ENCODE assay signal across 17 cellular contexts in the genomic region with DNA sequence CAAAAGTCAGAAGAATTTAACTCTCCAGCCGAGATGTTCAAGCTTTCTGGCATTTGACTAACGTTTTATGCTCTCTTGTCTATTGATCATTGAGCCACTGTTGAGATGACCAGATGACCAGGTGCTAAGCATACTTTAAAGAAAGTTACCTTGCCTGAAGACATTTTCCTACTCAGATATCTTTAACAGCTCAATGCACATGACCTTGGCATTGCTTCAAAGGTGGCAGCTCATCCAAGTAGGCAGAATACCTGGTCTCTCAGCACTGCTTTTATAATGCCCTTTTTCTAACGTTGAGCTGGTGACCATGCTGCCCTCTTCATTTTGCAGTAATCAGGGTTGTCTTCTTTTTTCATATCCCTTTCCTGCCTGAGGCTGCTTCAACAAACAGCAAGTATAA.
DNase-seq lines count a peak whose midpoint lies in the region; ATAC-seq, FAIRE-seq and TF ChIP-seq lines count a peak whose summit lies in the region.
"Had no signal": no experiment of that assay in that cellular context is flagged by ENCODE, and none has a peak within 500 bp of the region (broad histone marks: within the 10 kb centered on the region; RNA-seq: fewer than 3 reads in every experiment).

No MANE protein-coding gene starts in this region.

- BruUV-seq in HCT116 (replicated peaks; lab: Mats Ljungman, UMichigan) = no TSS peak
- BruUV-seq in OCI-LY7 (replicated peaks; lab: Mats Ljungman, UMichigan) = no TSS peak

- no peak for ATAC-seq in HCT116

- no peaks in the 10 kb centered on the region for H3K27me3 ChIP-seq in HCT116 (ENCODE audit: insufficient read depth, low read length)
- H3K27me3 ChIP-seq in Loucy (ENCODE audit: insufficient read depth, low read length, poor library complexity, severe bottlenecking) = no peaks in the 10 kb centered on the region
- H3K27me3 ChIP-seq in hepatocyte = no peaks in the 10 kb centered on the region
- no peaks in the 10 kb centered on the region for H3K27me3 ChIP-seq in stomach smooth muscle (ENCODE audit: control insufficient read depth in 1 of 2, insufficient read depth in 2 of 2, low read length in 2 of 2)

- TF ChIP-seq POLR2A in HCT116 (IDR thresholded peaks at IDR 0.05; ENCODE audit: borderline replicate concordance, extremely low read depth, insufficient read depth, insufficient read length) = no peak

- H3K79me2 ChIP-seq in HCT116 (ENCODE audit: insufficient read depth, low read length) = no peaks in the 10 kb centered on the region
- no peaks in the 10 kb centered on the region for H3K79me2 ChIP-seq in Loucy (ENCODE audit: insufficient read depth, low read length)
- no peaks in the 10 kb centered on the region for H3K79me2 ChIP-seq in hepatocyte
- H3K79me2 ChIP-seq in OCI-LY7 (ENCODE audit: insufficient read depth, low read depth, low read length) = no peaks in the 10 kb centered on the region

- H2AFZ ChIP-seq in HCT116 (ENCODE audit: low read depth, low read length, poor library complexity, severe bottlenecking) = no peak overlapping the region
- no peak overlapping the region for H2AFZ ChIP-seq in Loucy (ENCODE audit: low read length)
- H2AFZ ChIP-seq in hepatocyte = no peak overlapping the region
- no peak overlapping the region for H2AFZ ChIP-seq in OCI-LY7 (ENCODE audit: low read length)
- H2AFZ ChIP-seq: GM23248 had no signal

- no peak overlapping the region for H3K9ac ChIP-seq in HCT116 (ENCODE audit: low read length)
- no peak overlapping the region for H3K9ac ChIP-seq in Loucy (ENCODE audit: low read depth, low read length, poor library complexity, severe bottlenecking)
- H3K9ac ChIP-seq in stomach smooth muscle (ENCODE audit: low read length in 2 of 2) = no peak overlapping the region
- H3K9ac ChIP-seq: GM23248, SK-N-SH had no signal

- RAD21 ChIA-PET in HCT116 (lab: Charles Lee; ENCODE audit: low non-redundant PET in 1 of 2, low total read pairs in 2 of 2, uncharacterized antibody in 2 of 2, unreplicated experiment in 2 of 2) = no interaction called here

- no peaks in the 10 kb centered on the region for H3K36me3 ChIP-seq in HCT116 (ENCODE audit: control insufficient read depth in 1 of 2, insufficient read depth in 2 of 2, low read length in 2 of 2)
- no peaks in the 10 kb centered on the region for H3K36me3 ChIP-seq in Loucy (ENCODE audit: insufficient read depth, low read length)
- no peaks in the 10 kb centered on the region for H3K36me3 ChIP-seq in hepatocyte (replicated peaks; ENCODE audit: insufficient read depth, low read depth)
- no peaks in the 10 kb centered on the region for H3K36me3 ChIP-seq in stomach smooth muscle (ENCODE audit: control insufficient read depth in 2 of 2, insufficient read depth in 2 of 2, low read length in 2 of 2)
- H3K36me3 ChIP-seq in OCI-LY7 (ENCODE audit: insufficient read depth, low read length) = no peaks in the 10 kb centered on the region
- H3K36me3 ChIP-seq: HAP-1 had no signal

- DNase-seq in HCT116 (ENCODE audit: low read depth, low spot score) = no peak
- no peak for DNase-seq in hepatocyte (ENCODE audit: low spot score)
- no peak for DNase-seq in OCI-LY7 (ENCODE audit: low spot score)
- DNase-seq in GM19239 (ENCODE audit: insufficient read length, low spot score) = no peak
- DNase-seq in putamen (ENCODE audit: low spot score) = no peak
- DNase-seq: CD4-positive, CD25-positive, alpha-beta regulatory T cell; COR-L47; GF-D8; GM23248; NCI-H1105; NCI-H1694 treated with DMSO at 0.1 percent for 48 hours; NCI-H526; Right ventricle myocardium superior; SK-N-SH had no signal

- no peaks in the 10 kb centered on the region for H3K9me3 ChIP-seq in HCT116 (ENCODE audit: control insufficient read depth in 1 of 2, insufficient read depth in 1 of 2, low read depth in 1 of 2, low read length in 2 of 2)
- H3K9me3 ChIP-seq in Loucy (ENCODE audit: insufficient read depth, low read depth, low read length) = no peaks in the 10 kb centered on the region
- H3K9me3 ChIP-seq in hepatocyte (ENCODE audit: low read depth) = no peaks in the 10 kb centered on the region
- H3K9me3 ChIP-seq in stomach smooth muscle (ENCODE audit: control insufficient read depth in 2 of 2, low read length in 2 of 2) = no peaks in the 10 kb centered on the region
- no peaks in the 10 kb centered on the region for H3K9me3 ChIP-seq in OCI-LY7 (ENCODE audit: low read length)
- H3K9me3 ChIP-seq: HAP-1, SK-N-SH had no signal

- TF ChIP-seq CTCF in HCT116 (IDR thresholded peaks at IDR 0.05 in 2 of 3, conservative IDR thresholded peaks at IDR 0.05 in 1 of 3; ENCODE audit: borderline replicate concordance in 1 of 3, insufficient read depth in 1 of 3, low read depth in 2 of 3, low read length in 2 of 3) (no peak), Loucy (conservative IDR thresholded peaks at IDR 0.05; ENCODE audit: low read length) (no peak), hepatocyte (IDR thresholded peaks at IDR 0.05; ENCODE audit: poor library complexity) (no peak), OCI-LY7 (conservative IDR thresholded peaks at IDR 0.05; ENCODE audit: low read length) (no peak)

- intact Hi-C loops in HCT116 (cut with micrococcal nuclease) = no loop called here
- intact Hi-C loops in OCI-LY7 (cut with micrococcal nuclease; ENCODE audit: unreplicated experiment) = no loop called here

- WGBS in hepatocyte (ENCODE audit: low lambda C conversion rate, missing lambda C conversion rate) = 47% methylated on average over 3 of the region's 3 CpGs

- no peak for FAIRE-seq in GM19239 (lab: Jason Lieb, UNC)

- CTCF ChIA-PET in HCT116 (lab: Charles Lee) = no interaction called here
- CTCF ChIA-PET in OCI-LY7 (lab: Charles Lee; ENCODE audit: unreplicated experiment) = no interaction called here

- H4K20me1 ChIP-seq in HCT116 (ENCODE audit: insufficient read depth) = no peaks in the 10 kb centered on the region
- no peaks in the 10 kb centered on the region for H4K20me1 ChIP-seq in Loucy (ENCODE audit: insufficient read depth, low read length, poor library complexity, severe bottlenecking)
- no peaks in the 10 kb centered on the region for H4K20me1 ChIP-seq in hepatocyte (ENCODE audit: insufficient read depth, poor library complexity, severe bottlenecking)
- H4K20me1 ChIP-seq in OCI-LY7 (ENCODE audit: insufficient read depth, low read length) = no peaks in the 10 kb centered on the region

- H3K27ac ChIP-seq in HCT116 (ENCODE audit: low read depth, low read length) = peak overlapping the region; percentile 95
- peak overlapping the region; percentile 28 for H3K27ac ChIP-seq in hepatocyte
- peak overlapping the region; percentile 26 for H3K27ac ChIP-seq in stomach smooth muscle (ENCODE audit: low read length)
- H3K27ac ChIP-seq in OCI-LY7 (ENCODE audit: low read depth, low read length, poor library complexity, severe bottlenecking) = no peak overlapping the region
- H3K27ac ChIP-seq: GM23248 had no signal

- POLR2A ChIA-PET in HCT116 (lab: Charles Lee) (interaction anchor here (0.8 to 1.6 kb wide), 2 partner anchors 9 to 14 kb away, joined by 3 to 8 read pairs; no protein-coding TSS in a partner anchor), OCI-LY7 (lab: Charles Lee) (interaction anchor here (0.6 kb wide), 1 partner anchor 739 kb away, joined by 3 read pairs; no protein-coding TSS in a partner anchor)

- H3F3A ChIP-seq in Loucy (ENCODE audit: low read depth) = no peaks in the 10 kb centered on the region

- H3K4me2 ChIP-seq in HCT116 (ENCODE audit: low read length) (no peak overlapping the region), Loucy (ENCODE audit: low read depth, low read length, poor library complexity, severe bottlenecking) (peak overlapping the region; percentile 36), hepatocyte (no peak overlapping the region), OCI-LY7 (ENCODE audit: low read length) (no peak overlapping the region)
- H3K4me2 ChIP-seq: SK-N-SH had no signal

- H3K9me2 ChIP-seq in HCT116 (ENCODE audit: insufficient read depth) (no peaks in the 10 kb centered on the region), Loucy (replicated peaks; ENCODE audit: low read depth, low read length) (no peaks in the 10 kb centered on the region), hepatocyte (replicated peaks; ENCODE audit: insufficient read depth) (no peaks in the 10 kb centered on the region), OCI-LY7 (ENCODE audit: insufficient read depth, low read length) (no peaks in the 10 kb centered on the region)
- H3K9me2 ChIP-seq: SK-N-SH had no signal

- no peak for TF ChIP-seq RAD21 in HCT116 (IDR thresholded peaks at IDR 0.05; ENCODE audit: low read depth)

- H3K4me1 ChIP-seq in HCT116 (ENCODE audit: control insufficient read depth in 1 of 2, insufficient read depth in 2 of 2, low read length in 2 of 2) (peaks cover 51 to 73% of the 10 kb centered on the region in 2 experiments), Loucy (ENCODE audit: insufficient read depth, low read length, poor library complexity, severe bottlenecking) (peaks cover 30% of the 10 kb centered on the region), hepatocyte (ENCODE audit: insufficient read depth) (peaks cover 67% of the 10 kb centered on the region), stomach smooth muscle (ENCODE audit: control insufficient read depth, insufficient read depth, low read length) (peaks cover 10% of the 10 kb centered on the region), OCI-LY7 (ENCODE audit: insufficient read depth, low read length, poor library complexity, severe bottlenecking) (no peaks in the 10 kb centered on the region)
- H3K4me1 ChIP-seq: HAP-1 had no signal

- no peak overlapping the region for H3K4me3 ChIP-seq in HCT116 (replicated peaks in 1 of 2; ENCODE audit: low read depth in 1 of 2, low read length in 2 of 2)
- H3K4me3 ChIP-seq in Loucy (ENCODE audit: low read length, poor library complexity, severe bottlenecking) = no peak overlapping the region
- H3K4me3 ChIP-seq in hepatocyte = no peak overlapping the region
- H3K4me3 ChIP-seq in stomach smooth muscle (ENCODE audit: low read length in 2 of 2) = no peak overlapping the region
- H3K4me3 ChIP-seq in OCI-LY7 (ENCODE audit: low read depth, low read length, poor library complexity, severe bottlenecking) = no peak overlapping the region
- H3K4me3 ChIP-seq: GM23248, HAP-1 had no signal

TF ChIP-seq in HCT116, 20 proteins besides CTCF, POLR2A, EP300 and RAD21:
- no peak for TF ChIP-seq POLR2AphosphoS5 (IDR thresholded peaks at IDR 0.05; ENCODE audit: low read depth, low read length)
- TF ChIP-seq EZH2 (IDR thresholded peaks at IDR 0.05) = no peak
- TF ChIP-seq TCF7L2 (IDR thresholded peaks at IDR 0.05; ENCODE audit: borderline replicate concordance, extremely low read depth, insufficient read depth, insufficient read length) = peak; percentile 90
TF ChIP-seq in HCT116: peak in this region for 1.
